ENCODE assay signal across 8 cellular contexts in the genomic region with DNA sequence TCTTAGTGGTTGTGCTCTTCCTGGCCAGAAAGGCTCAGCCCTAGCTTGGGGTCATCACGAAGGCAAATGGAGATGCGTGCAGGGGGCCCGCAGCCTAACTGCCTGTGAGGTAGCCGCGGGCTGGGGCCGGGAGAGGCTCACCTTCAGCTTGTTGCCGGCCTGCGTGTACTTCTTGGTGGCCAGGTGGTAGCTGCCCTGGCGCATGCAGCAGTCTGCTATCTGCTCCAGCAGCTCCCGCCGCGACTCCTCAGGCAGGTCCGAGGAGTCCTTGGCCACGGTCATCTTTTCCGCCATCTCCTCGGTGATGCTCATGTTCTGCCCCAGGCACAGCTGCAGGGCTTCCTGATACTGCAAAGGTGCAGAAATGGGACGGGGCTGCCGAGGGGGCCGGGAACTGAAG. TPM values are rescaled to one million over a fixed set of nuclear protein-coding genes. Genes with fewer than 3 reads are reported as not detected.
"Had no signal": no experiment of that assay in that cellular context is flagged by ENCODE, and none has a peak within 500 bp of the region (broad histone marks: within the 10 kb centered on the region; RNA-seq: fewer than 3 reads in every experiment).

No MANE protein-coding gene starts in this region.

- H3K27ac Mint-ChIP-seq: IgD-negative memory B cell had no signal

- H3K4me3 Mint-ChIP-seq: IgD-negative memory B cell had no signal

- DNase-seq: IMR-90, KBM-7, KG1 had no signal

- H3K27me3 Mint-ChIP-seq: IgD-negative memory B cell had no signal

- FAIRE-seq: HepG2, HTR-8/SVneo had no signal

- H3K36me3 Mint-ChIP-seq: IgD-negative memory B cell had no signal

- H3K27ac ChIP-seq: HL-60 had no signal

RNA-seq across cellular contexts. Expression of gene TMEM204, which starts 13.0 kb away (rescaled TPM):
- total RNA-seq: HepG2 had no signal
- polyA plus RNA-seq: HepG2 had no signal

RNA-seq across cellular contexts. Expression of gene PTX4, which starts 31.7 kb away (rescaled TPM):
- total RNA-seq: HepG2, HT1080, IMR-90 had no signal
- polyA plus RNA-seq: IgD-negative memory B cell had no signal
